16 cellular contexts compared by ENCODE assay signal in the genomic region with DNA sequence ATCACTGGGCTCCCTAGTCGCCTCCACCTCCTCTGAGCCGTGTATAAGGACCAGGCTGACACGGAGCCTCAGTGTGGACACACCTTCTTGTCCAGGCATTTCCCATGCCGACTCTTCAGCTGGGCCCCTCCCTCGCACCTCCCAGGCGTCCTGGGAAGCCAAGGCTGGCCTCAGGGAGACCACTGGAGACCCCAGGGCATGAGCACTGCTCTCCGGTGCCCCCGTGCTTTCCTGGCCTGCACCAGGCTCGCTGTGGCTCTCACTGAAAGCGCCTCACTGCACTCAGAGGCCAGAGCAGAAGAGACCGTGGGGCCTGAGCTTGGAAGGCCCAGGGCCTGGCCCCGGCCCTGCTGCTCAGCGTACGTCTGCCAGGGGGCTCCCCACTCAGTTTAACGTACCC. TPM values are rescaled to one million over a fixed set of nuclear protein-coding genes. Genes with fewer than 3 reads are reported as not detected.
DNase-seq lines count a peak whose midpoint lies in the region; ATAC-seq and TF ChIP-seq lines count a peak whose summit lies in the region.
"Had no signal": no experiment of that assay in that cellular context is flagged by ENCODE, and none has a peak within 500 bp of the region (broad histone marks: within the 10 kb centered on the region; RNA-seq: fewer than 3 reads in every experiment).

No MANE protein-coding gene starts in this region.

- H3K27ac Mint-ChIP-seq in neural progenitor cell = peak overlapping the region; percentile 46
- H3K27ac Mint-ChIP-seq: CD4-positive, alpha-beta memory T cell had no signal

- no peak overlapping the region for H2AFZ ChIP-seq in neural progenitor cell (replicated peaks)

- H3K9ac ChIP-seq in neural progenitor cell = no peak overlapping the region

- TF ChIP-seq CTCF in right atrium auricular region (IDR thresholded peaks at IDR 0.05) = no peak
- peak; percentile 5 for TF ChIP-seq CTCF in neural progenitor cell (IDR thresholded peaks at IDR 0.05)

- H3K27me3 Mint-ChIP-seq in neural progenitor cell (ENCODE audit: insufficient read depth, low read depth) = no peaks in the 10 kb centered on the region
- H3K27me3 Mint-ChIP-seq: CD4-positive, alpha-beta memory T cell had no signal

- no peaks in the 10 kb centered on the region for H3K9me3 ChIP-seq in right atrium auricular region
- no peaks in the 10 kb centered on the region for H3K9me3 ChIP-seq in neural progenitor cell (ENCODE audit: low read depth)
- H3K9me3 ChIP-seq: BE2C had no signal

- peak; percentile 19 for ATAC-seq in esophagus mucosa
- ATAC-seq: GM12878 had no signal

- H3K36me3 ChIP-seq in right atrium auricular region (peaks cover 6% of the 10 kb centered on the region), neural progenitor cell (no peaks in the 10 kb centered on the region)
- H3K36me3 ChIP-seq: BE2C had no signal

- no peak overlapping the region for H3K27ac ChIP-seq in right atrium auricular region
- no peak overlapping the region for H3K27ac ChIP-seq in neural progenitor cell

- H3K27me3 ChIP-seq in right atrium auricular region = no peaks in the 10 kb centered on the region
- no peaks in the 10 kb centered on the region for H3K27me3 ChIP-seq in neural progenitor cell
- H3K27me3 ChIP-seq: BE2C had no signal

- no peaks in the 10 kb centered on the region for H3K9me3 Mint-ChIP-seq in neural progenitor cell

- peaks cover 6% of the 10 kb centered on the region for H3K4me1 Mint-ChIP-seq in neural progenitor cell

- no peak overlapping the region for H3K4me3 ChIP-seq in right atrium auricular region
- H3K4me3 ChIP-seq in neural progenitor cell = no peak overlapping the region
- H3K4me3 ChIP-seq: GM12878 had no signal

- peaks cover 13% of the 10 kb centered on the region for H3K36me3 Mint-ChIP-seq in neural progenitor cell

- H3K4me3 Mint-ChIP-seq in neural progenitor cell = no peak overlapping the region
- H3K4me3 Mint-ChIP-seq: CD4-positive, alpha-beta memory T cell had no signal

- peak; percentile 60 for DNase-seq in cardiac septum (ENCODE audit: low spot score)
- DNase-seq in right atrium auricular region (ENCODE audit: low spot score) = no peak
- no peak for DNase-seq in neural progenitor cell (ENCODE audit: low spot score)
- DNase-seq in germinal center (ENCODE audit: low spot score) = no peak
- DNase-seq in NCI-H446 (lab: John Stamatoyannopoulos, UW) = no peak
- DNase-seq in AG08395 (ENCODE audit: low spot score) = no peak
- DNase-seq: BE2C; CD4-positive, alpha-beta memory T cell; DMS79; KBM-7; NCI-H1436 treated with DMSO at 0.1 percent for 48 hours; NCI-H2081; NCI-H226; NCI-H526 treated with DMSO at 0.1 percent for 48 hours had no signal

- intact Hi-C loops in cardiac septum (cut with DNase I) = no loop called here

- no peaks in the 10 kb centered on the region for H3K79me2 ChIP-seq in neural progenitor cell (ENCODE audit: low read depth)

- no peak overlapping the region for H3K4me2 ChIP-seq in neural progenitor cell

- no peaks in the 10 kb centered on the region for H4K20me1 ChIP-seq in neural progenitor cell (ENCODE audit: low read depth)

- H3K4me1 ChIP-seq in right atrium auricular region (no peaks in the 10 kb centered on the region), neural progenitor cell (no peaks in the 10 kb centered on the region)
- H3K4me1 ChIP-seq: BE2C had no signal

- no peaks in the 10 kb centered on the region for H3F3A ChIP-seq in neural progenitor cell (ENCODE audit: low read depth)

RNA-seq across cellular contexts. Expression of a gene that starts 31.4 kb away (rescaled TPM):
- total RNA-seq in cardiac septum (3.8 TPM), right atrium auricular region (1 to 10 TPM; 2.6 to 4.6 TPM), esophagus mucosa (3.9 TPM), neural progenitor cell (ENCODE audit: low replicate concordance) (8.0 and 16.9 TPM in 2 replicates)

RNA-seq across cellular contexts. Expression of a gene that starts 33.6 kb away (rescaled TPM):
- total RNA-seq in cardiac septum = 14.3 TPM
- total RNA-seq in right atrium auricular region = 1 to 10 TPM; 7.7 to 8.1 TPM
- total RNA-seq in esophagus mucosa = 14.6 TPM
- total RNA-seq in neural progenitor cell (ENCODE audit: low replicate concordance) = 0.34 and 1.5 TPM in 2 replicates

RNA-seq across cellular contexts. Expression of a gene that starts 55.6 kb away (rescaled TPM):
- total RNA-seq in cardiac septum (5.9 TPM), right atrium auricular region (1 to 10 TPM; 2.6 to 3.7 TPM), esophagus mucosa (7.1 TPM), neural progenitor cell (ENCODE audit: low replicate concordance) (2.5 and 13.5 TPM in 2 replicates)
